ENCODE assay signal across 2 cellular contexts in genomic region chr17:68470959-68471358, GRCh38.
TF ChIP-seq lines count a peak whose summit lies in the region.

No MANE protein-coding gene starts in this region.

TF ChIP-seq in HepG2, 621 proteins besides CTCF, POLR2A, EP300 and RAD21:
- TF ChIP-seq CEBPG (CRISPR knock-in tag; IDR thresholded peaks at IDR 0.05), result peak; percentile 81
- no peak for TF ChIP-seq BATF2 (CRISPR knock-in tag; IDR thresholded peaks at IDR 0.05)
- peak; percentile 95 for TF ChIP-seq CEBPB (IDR thresholded peaks at IDR 0.05; ENCODE audit: borderline replicate concordance, low read depth, low read length)
- peak; percentile 13; the same call in 1 of the 2 replicates for TF ChIP-seq GATAD2A (CRISPR knock-in tag; IDR thresholded peaks at IDR 0.05)

TF ChIP-seq in K562, 482 proteins besides CTCF, POLR2A, EP300 and RAD21:
- TF ChIP-seq MGA (IDR thresholded peaks at IDR 0.05) (no peak), ZNF444 (CRISPR knock-in tag; IDR thresholded peaks at IDR 0.05) (no peak), TAF7 (tag; IDR thresholded peaks at IDR 0.05) (no peak), POU5F1 (IDR thresholded peaks at IDR 0.05; ENCODE audit: borderline replicate concordance, low read depth, low read length, partially characterized antibody) (no peak), CEBPG (CRISPR knock-in tag; IDR thresholded peaks at IDR 0.05) (no peak), CEBPG (tag; conservative IDR thresholded peaks at IDR 0.05 in 1 of 2, IDR thresholded peaks at IDR 0.05 in 1 of 2) (peak; percentile 33 to 45; a peak in 2 of 4 replicates), TEAD4 (IDR thresholded peaks at IDR 0.05; ENCODE audit: low read length) (no peak), TEAD4 (CRISPR knock-in tag; IDR thresholded peaks at IDR 0.05; ENCODE audit: borderline replicate concordance) (no peak), PTTG1 (tag; IDR thresholded peaks at IDR 0.05; ENCODE audit: low read depth) (no peak), REST (CRISPR knock-in tag; IDR thresholded peaks at IDR 0.05; ENCODE audit: low read depth) (no peak)
